ENCODE assay signal across 1 cellular context in genomic region chr1:173245892-173246291, GRCh38.
A peak's percentile ranks its signal among the peaks of the same experiment; 100 is the strongest.
TF ChIP-seq lines count a peak whose summit lies in the region.

No MANE protein-coding gene starts in this region.

TF ChIP-seq in HepG2, 621 proteins besides CTCF, POLR2A, EP300 and RAD21:
- TF ChIP-seq, protein P1, sequence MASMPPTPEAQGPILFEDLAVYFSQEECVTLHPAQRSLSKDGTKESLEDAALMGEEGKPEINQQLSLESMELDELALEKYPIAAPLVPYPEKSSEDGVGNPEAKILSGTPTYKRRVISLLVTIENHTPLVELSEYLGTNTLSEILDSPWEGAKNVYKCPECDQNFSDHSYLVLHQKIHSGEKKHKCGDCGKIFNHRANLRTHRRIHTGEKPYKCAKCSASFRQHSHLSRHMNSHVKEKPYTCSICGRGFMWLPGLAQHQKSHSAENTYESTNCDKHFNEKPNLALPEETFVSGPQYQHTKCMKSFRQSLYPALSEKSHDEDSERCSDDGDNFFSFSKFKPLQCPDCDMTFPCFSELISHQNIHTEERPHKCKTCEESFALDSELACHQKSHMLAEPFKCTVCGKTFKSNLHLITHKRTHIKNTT (CRISPR knock-in tag; IDR thresholded peaks at IDR 0.05): no peak
- peak; percentile 33 to 69; a peak in 3 of 4 replicates for TF ChIP-seq MAFK (conservative IDR thresholded peaks at IDR 0.05 in 1 of 2, IDR thresholded peaks at IDR 0.05 in 1 of 2; ENCODE audit: low read length in 2 of 2)
TF ChIP-seq in HepG2: peak in this region for 1.
